Comparison of ENCODE assay signal across 29 cellular contexts in the genomic region with DNA sequence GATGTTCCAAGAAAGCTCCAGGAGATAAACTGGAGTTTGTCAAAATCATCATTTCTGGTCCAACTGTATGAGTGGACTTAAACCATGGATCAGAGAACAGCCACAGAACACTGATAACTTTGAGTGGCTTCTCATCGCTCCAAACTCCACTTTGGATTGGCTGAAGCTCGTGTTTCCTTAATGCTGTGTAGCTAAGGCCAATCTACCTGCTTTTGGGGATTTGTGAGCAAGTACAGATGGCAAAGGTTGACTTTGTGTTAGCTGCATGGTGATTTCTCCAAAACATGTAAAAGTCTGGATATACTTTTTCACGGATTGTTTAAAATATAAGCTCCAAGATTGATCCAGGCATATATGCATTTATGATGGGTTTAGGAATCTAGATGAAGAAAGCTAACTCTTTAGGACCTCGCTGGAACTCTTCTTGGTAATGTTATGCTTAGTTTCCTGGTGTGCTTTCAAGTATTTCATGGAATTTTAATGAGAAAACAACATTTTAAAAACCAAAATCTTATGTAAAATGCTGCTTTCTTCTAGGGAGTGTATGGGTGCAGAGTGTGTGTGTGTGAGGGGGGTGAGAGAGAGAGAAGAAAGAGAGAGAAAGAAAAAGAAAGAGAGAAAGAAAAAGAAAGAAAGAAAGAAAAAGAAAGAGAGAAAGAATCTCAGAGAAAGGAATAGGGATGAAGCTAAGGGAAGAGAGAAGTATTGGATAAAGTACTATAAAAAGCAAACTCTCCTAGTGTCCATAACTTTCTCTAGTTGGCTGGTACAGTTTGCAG. TPM values are rescaled to one million over a fixed set of nuclear protein-coding genes. Genes with fewer than 3 reads are reported as not detected.
"Had no signal": no experiment of that assay in that cellular context is flagged by ENCODE, and none has a peak within 500 bp of the region (broad histone marks: within the 10 kb centered on the region; RNA-seq: fewer than 3 reads in every experiment).

No MANE protein-coding gene starts in this region.

- H3K4me3 Mint-ChIP-seq: immature natural killer cell; memory B cell; naive thymus-derived CD4-positive, alpha-beta T cell; natural killer cell treated with Interleukin-12 subunit alpha and Interleukin-12 subunit beta and Interleukin-15 and Interleukin-18, amount 100 ng/mL, for 72 hours; stimulated activated effector memory CD8-positive, alpha-beta T cell treated with anti-CD3 and anti-CD28 coated beads, Interleukin-12 subunit alpha, Interleukin-12 subunit beta, amount 100 ng/mL, for 72 hours; stimulated activated naive CD8-positive, alpha-beta T cell treated with anti-CD3 and anti-CD28 coated beads, Interleukin-15, Interleukin-2, amounts not matched to agents 100 ng/mL and 50 ng/mL, for 24 hours had no signal

- H3K36me3 Mint-ChIP-seq: memory B cell; stimulated activated effector memory CD8-positive, alpha-beta T cell treated with anti-CD3 and anti-CD28 coated beads, Interleukin-12 subunit alpha, Interleukin-12 subunit beta, amount 100 ng/mL, for 72 hours had no signal

- H3K9me3 Mint-ChIP-seq: memory B cell; natural killer cell treated with Interleukin-12 subunit alpha and Interleukin-12 subunit beta and Interleukin-15 and Interleukin-18, amount 100 ng/mL, for 72 hours; stimulated activated effector memory CD8-positive, alpha-beta T cell treated with anti-CD3 and anti-CD28 coated beads, Interleukin-12 subunit alpha, Interleukin-12 subunit beta, amount 100 ng/mL, for 72 hours had no signal

- H3K4me3 ChIP-seq: left ventricle myocardium inferior, lung, mucosa of descending colon, ovary, right atrium auricular region, skin epidermis, spleen, suprapubic skin, thoracic aorta, tibial artery, upper lobe of right lung had no signal

- H3K4me1 Mint-ChIP-seq: immature natural killer cell, memory B cell had no signal

- H3K36me3 ChIP-seq: left ventricle myocardium inferior, ovary, right atrium auricular region, spleen, suprapubic skin, thoracic aorta, tibial artery, upper lobe of right lung had no signal

- H3K27ac ChIP-seq: left ventricle myocardium inferior, ovary, right atrium auricular region, skin epidermis, spleen, suprapubic skin, thoracic aorta, tibial artery, upper lobe of right lung had no signal

- H3K9me3 ChIP-seq: left ventricle myocardium inferior, mucosa of descending colon, right atrium auricular region, suprapubic skin, thoracic aorta, tibial artery, upper lobe of right lung had no signal

- H3K27ac Mint-ChIP-seq: immature natural killer cell; memory B cell; naive thymus-derived CD4-positive, alpha-beta T cell; natural killer cell treated with Interleukin-12 subunit alpha and Interleukin-12 subunit beta and Interleukin-15 and Interleukin-18, amount 100 ng/mL, for 72 hours; progenitor cell of endocrine pancreas; stimulated activated effector memory CD8-positive, alpha-beta T cell treated with anti-CD3 and anti-CD28 coated beads, Interleukin-12 subunit alpha, Interleukin-12 subunit beta, amount 100 ng/mL, for 72 hours; stimulated activated naive CD8-positive, alpha-beta T cell treated with anti-CD3 and anti-CD28 coated beads, Interleukin-15, Interleukin-2, amounts not matched to agents 100 ng/mL and 50 ng/mL, for 24 hours had no signal

- ATAC-seq: mucosa of descending colon; naive thymus-derived CD4-positive, alpha-beta T cell; natural killer cell treated with Interleukin-12 subunit alpha and Interleukin-12 subunit beta and Interleukin-15 and Interleukin-18, amount 100 ng/mL, for 72 hours; sciatic nerve; stimulated activated effector memory CD8-positive, alpha-beta T cell treated with anti-CD3 and anti-CD28 coated beads, Interleukin-12 subunit alpha, Interleukin-12 subunit beta, amount 100 ng/mL, for 72 hours; upper lobe of right lung had no signal

- DNase-seq: hypothalamus; immature natural killer cell; left ventricle myocardium inferior; midbrain; mucosa of descending colon; naive thymus-derived CD4-positive, alpha-beta T cell; ovary; spleen; stimulated activated CD4-positive, alpha-beta T cell treated with anti-CD3 and anti-CD28 coated beads, Interleukin-4, amount 100 ng/mL, for 24 hours; stimulated activated naive CD4-positive, alpha-beta T cell; tibial artery; trophoblast cell; upper lobe of right lung had no signal

RNA-seq across cellular contexts. Expression of a gene that starts 11.6 kb away (rescaled TPM):
- total RNA-seq: left ventricle myocardium inferior; mesenteric fat pad; naive thymus-derived CD4-positive, alpha-beta T cell; natural killer cell treated with Interleukin-12 subunit alpha and Interleukin-12 subunit beta and Interleukin-15 and Interleukin-18, amount 100 ng/mL, for 72 hours; omental fat pad; ovary; pulmonary artery endothelial cell; renal cortical epithelial cell; right atrium auricular region had no signal
- polyA plus RNA-seq: neural cell had no signal
